11 cellular contexts compared by ENCODE assay signal in genomic region chr3:149004622-149005021, GRCh38. TPM values are rescaled to one million over a fixed set of nuclear protein-coding genes. Genes with fewer than 3 reads are reported as not detected.
DNase-seq lines count a peak whose midpoint lies in the region; ATAC-seq and TF ChIP-seq lines count a peak whose summit lies in the region.
"Had no signal": no experiment of that assay in that cellular context is flagged by ENCODE, and none has a peak within 500 bp of the region (broad histone marks: within the 10 kb centered on the region; RNA-seq: fewer than 3 reads in every experiment).

No MANE protein-coding gene starts in this region.

- no TSS peak for BruUV-seq in Panc1 (replicated peaks; lab: Mats Ljungman, UMichigan)

- H3K27ac ChIP-seq in Panc1 (ENCODE audit: low read length): no peak overlapping the region
- H3K27ac ChIP-seq in left ventricle myocardium inferior (replicated peaks): peak overlapping the region; percentile 66
- H3K27ac ChIP-seq in thyroid gland: no peak overlapping the region
- H3K27ac ChIP-seq: foreskin keratinocyte had no signal

- ATAC-seq in Panc1: peak; percentile 41
- ATAC-seq in HG03025 (IDR thresholded peaks at IDR 0.05; ENCODE audit: low FRiP score, unreplicated experiment): no peak
- no peak for ATAC-seq in GM19455 (IDR thresholded peaks at IDR 0.05; ENCODE audit: unreplicated experiment)

- in situ Hi-C loops in Panc1 (cut with HindIII; ENCODE audit: low pct_unique_long_range_greater_than_20kb, low sequenced_read_pairs): no loop called here

- TF ChIP-seq CTCF in Panc1 (IDR thresholded peaks at IDR 0.05) (no peak), left ventricle myocardium inferior (IDR thresholded peaks at IDR 0.05; ENCODE audit: borderline replicate concordance) (no peak), thyroid gland (IDR thresholded peaks at IDR 0.05) (no peak)

- H3K27me3 ChIP-seq in Panc1 (ENCODE audit: control insufficient read depth, insufficient read depth, low read length): no peaks in the 10 kb centered on the region
- no peaks in the 10 kb centered on the region for H3K27me3 ChIP-seq in left ventricle myocardium inferior (ENCODE audit: low read depth)
- no peaks in the 10 kb centered on the region for H3K27me3 ChIP-seq in thyroid gland
- H3K27me3 ChIP-seq: foreskin keratinocyte had no signal

- POLR2A ChIA-PET in Panc1 (lab: Charles Lee): no interaction called here

- CTCF ChIA-PET in Panc1 (lab: Charles Lee): interaction anchor here (0.6 kb wide), 1 partner anchor 79 kb away, joined by 3 read pairs; no protein-coding TSS in a partner anchor

- H3K4me1 ChIP-seq in Panc1 (ENCODE audit: control insufficient read depth, insufficient read depth, low read length) (peaks cover 8% of the 10 kb centered on the region), left ventricle myocardium inferior (peaks cover 46% of the 10 kb centered on the region), thyroid gland (peaks cover 5 to 8% of the 10 kb centered on the region in 2 donors)
- H3K4me1 ChIP-seq: foreskin keratinocyte had no signal

- TF ChIP-seq POLR2A in thyroid gland (IDR thresholded peaks at IDR 0.05): no peak

- H3K36me3 ChIP-seq in Panc1 (ENCODE audit: control insufficient read depth, insufficient read depth, low read length) (peaks cover 4% of the 10 kb centered on the region; the same call in 1 of the 2 replicates), left ventricle myocardium inferior (peaks cover 48% of the 10 kb centered on the region), thyroid gland (peaks cover 6% of the 10 kb centered on the region in 2 donors)

- H3K4me3 ChIP-seq in Panc1 (ENCODE audit: low read depth in 2 of 2, low read length in 2 of 2) (no peak overlapping the region), left ventricle myocardium inferior (no peak overlapping the region), thyroid gland (replicated peaks in 1 of 3) (no peak overlapping the region)

- no peaks in the 10 kb centered on the region for H3K9me3 ChIP-seq in Panc1 (ENCODE audit: control insufficient read depth, insufficient read depth, low read depth, low read length)
- no peaks in the 10 kb centered on the region for H3K9me3 ChIP-seq in left ventricle myocardium inferior (replicated peaks)
- no peaks in the 10 kb centered on the region for H3K9me3 ChIP-seq in thyroid gland

- peak; percentile 43 for DNase-seq in NCI-H345 (lab: John Stamatoyannopoulos, UW)
- no peak for DNase-seq in NCI-H345 treated with DMSO at 0.1 percent for 48 hours (lab: John Stamatoyannopoulos, UW; ENCODE audit: unreplicated experiment)
- no peak for DNase-seq in Panc1 (ENCODE audit: low read depth, low spot score)
- no peak for DNase-seq in left ventricle myocardium inferior
- DNase-seq in thyroid gland: peak; percentile 21 to 61
- no peak for DNase-seq in NCI-H128 (lab: John Stamatoyannopoulos, UW; ENCODE audit: unreplicated experiment)
- DNase-seq: 8988T, activated B cell treated with CpG ODN at 0.5 μM for 24 hours had no signal

- intact Hi-C loops in Panc1 (cut with micrococcal nuclease; ENCODE audit: unreplicated experiment) (no loop called here), left ventricle myocardium inferior (cut with micrococcal nuclease) (no loop called here), thyroid gland (cut with DNase I) (no loop called here)

- 41 to 48% methylated on average over 4 of the region's 4 CpGs for WGBS in thyroid gland, 2 donors

RNA-seq across cellular contexts. Expression of gene GYG1, which starts 13.3 kb away (rescaled TPM):
- total RNA-seq in Panc1 (2021; ENCODE audit: unreplicated experiment) (75.2 TPM), left ventricle myocardium inferior (155 TPM), thyroid gland (10 to 100 TPM; 26.4 to 86.3 (median 29.3) TPM)
- 89.3 TPM for polyA plus RNA-seq in Panc1 (2012; ENCODE audit: insufficient read length)

Comparison
In these comparisons a context has a peak if more than half of its experiments do, and no peak if none do; other contexts are left out.
1. DNase-seq: peak in NCI-H345 (single experiment) and thyroid gland (2 of 2); none in NCI-H345 treated with DMSO at 0.1 percent for 48 hours (single experiment), Panc1 (single experiment), left ventricle myocardium inferior (single experiment) and NCI-H128 (single experiment).